ENCODE assay signal across 1 cellular context in the genomic region with DNA sequence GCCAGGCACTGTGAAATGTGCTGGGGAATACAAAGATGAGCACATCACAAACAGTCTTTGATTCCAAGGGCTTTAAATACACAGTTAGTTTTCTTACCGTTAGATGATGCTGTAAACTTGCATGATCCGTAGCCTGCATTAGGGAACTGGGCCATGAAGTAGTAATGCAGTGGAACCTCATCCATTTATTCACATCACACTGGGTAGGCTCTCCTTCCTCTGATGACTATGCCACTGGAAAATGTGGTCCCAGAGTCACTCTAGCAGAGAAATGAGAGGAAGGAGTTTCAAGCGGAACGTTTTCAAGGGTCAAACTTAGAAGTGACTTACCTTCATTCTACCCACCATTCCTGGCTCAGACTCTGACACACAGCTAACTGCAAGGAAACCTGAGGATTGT.
TF ChIP-seq lines count a peak whose summit lies in the region.

No MANE protein-coding gene starts in this region.

TF ChIP-seq in GM23338, 12 proteins besides CTCF, POLR2A, EP300 and RAD21 (continued from another document):
- TF ChIP-seq, protein P1, sequence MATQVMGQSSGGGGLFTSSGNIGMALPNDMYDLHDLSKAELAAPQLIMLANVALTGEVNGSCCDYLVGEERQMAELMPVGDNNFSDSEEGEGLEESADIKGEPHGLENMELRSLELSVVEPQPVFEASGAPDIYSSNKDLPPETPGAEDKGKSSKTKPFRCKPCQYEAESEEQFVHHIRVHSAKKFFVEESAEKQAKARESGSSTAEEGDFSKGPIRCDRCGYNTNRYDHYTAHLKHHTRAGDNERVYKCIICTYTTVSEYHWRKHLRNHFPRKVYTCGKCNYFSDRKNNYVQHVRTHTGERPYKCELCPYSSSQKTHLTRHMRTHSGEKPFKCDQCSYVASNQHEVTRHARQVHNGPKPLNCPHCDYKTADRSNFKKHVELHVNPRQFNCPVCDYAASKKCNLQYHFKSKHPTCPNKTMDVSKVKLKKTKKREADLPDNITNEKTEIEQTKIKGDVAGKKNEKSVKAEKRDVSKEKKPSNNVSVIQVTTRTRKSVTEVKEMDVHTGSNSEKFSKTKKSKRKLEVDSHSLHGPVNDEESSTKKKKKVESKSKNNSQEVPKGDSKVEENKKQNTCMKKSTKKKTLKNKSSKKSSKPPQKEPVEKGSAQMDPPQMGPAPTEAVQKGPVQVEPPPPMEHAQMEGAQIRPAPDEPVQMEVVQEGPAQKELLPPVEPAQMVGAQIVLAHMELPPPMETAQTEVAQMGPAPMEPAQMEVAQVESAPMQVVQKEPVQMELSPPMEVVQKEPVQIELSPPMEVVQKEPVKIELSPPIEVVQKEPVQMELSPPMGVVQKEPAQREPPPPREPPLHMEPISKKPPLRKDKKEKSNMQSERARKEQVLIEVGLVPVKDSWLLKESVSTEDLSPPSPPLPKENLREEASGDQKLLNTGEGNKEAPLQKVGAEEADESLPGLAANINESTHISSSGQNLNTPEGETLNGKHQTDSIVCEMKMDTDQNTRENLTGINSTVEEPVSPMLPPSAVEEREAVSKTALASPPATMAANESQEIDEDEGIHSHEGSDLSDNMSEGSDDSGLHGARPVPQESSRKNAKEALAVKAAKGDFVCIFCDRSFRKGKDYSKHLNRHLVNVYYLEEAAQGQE (IDR thresholded peaks at IDR 0.05; ENCODE audit: unreplicated experiment) = no peak
- TF ChIP-seq CREB1 (CRISPR knock-in tag; IDR thresholded peaks at IDR 0.05; ENCODE audit: low read depth) (no peak), STAT1 (IDR thresholded peaks at IDR 0.05; ENCODE audit: unreplicated experiment) (no peak), EZH2phosphoT487 (IDR thresholded peaks at IDR 0.05; ENCODE audit: unreplicated experiment) (no peak), EZH2 (IDR thresholded peaks at IDR 0.05; ENCODE audit: low read depth, unreplicated experiment) (no peak), ZNF331 (CRISPR knock-in tag; IDR thresholded peaks at IDR 0.05; ENCODE audit: low read depth) (no peak), POLR2AphosphoS5 (IDR thresholded peaks at IDR 0.05; ENCODE audit: low read depth) (no peak)
- TF ChIP-seq, protein P2, sequence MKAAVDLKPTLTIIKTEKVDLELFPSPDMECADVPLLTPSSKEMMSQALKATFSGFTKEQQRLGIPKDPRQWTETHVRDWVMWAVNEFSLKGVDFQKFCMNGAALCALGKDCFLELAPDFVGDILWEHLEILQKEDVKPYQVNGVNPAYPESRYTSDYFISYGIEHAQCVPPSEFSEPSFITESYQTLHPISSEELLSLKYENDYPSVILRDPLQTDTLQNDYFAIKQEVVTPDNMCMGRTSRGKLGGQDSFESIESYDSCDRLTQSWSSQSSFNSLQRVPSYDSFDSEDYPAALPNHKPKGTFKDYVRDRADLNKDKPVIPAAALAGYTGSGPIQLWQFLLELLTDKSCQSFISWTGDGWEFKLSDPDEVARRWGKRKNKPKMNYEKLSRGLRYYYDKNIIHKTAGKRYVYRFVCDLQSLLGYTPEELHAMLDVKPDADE (IDR thresholded peaks at IDR 0.05) = no peak
